8 cellular contexts compared by ENCODE assay signal in genomic region chr2:216083464-216084279, GRCh38. TPM values are rescaled to one million over a fixed set of nuclear protein-coding genes. Genes with fewer than 3 reads are reported as not detected.
DNase-seq lines count a peak whose midpoint lies in the region; ATAC-seq and TF ChIP-seq lines count a peak whose summit lies in the region.

No MANE protein-coding gene starts in this region.

- H3K4me3 Mint-ChIP-seq in Calu3 (ENCODE audit: low read depth, unreplicated experiment) (peak overlapping the region; percentile 93), naive B cell (peak overlapping the region; percentile 53 to 97 (median 91))

- no peak for ATAC-seq in naive B cell (ENCODE audit: low read depth in 2 of 2)
- ATAC-seq in GM21367 (IDR thresholded peaks at IDR 0.05; ENCODE audit: unreplicated experiment): no peak
- no peak for ATAC-seq in omental fat pad (ENCODE audit: low FRiP score)

- BruUV-seq in Calu3 (replicated peaks; lab: Mats Ljungman, UMichigan): no TSS peak

- peak; percentile 61 for DNase-seq in Calu3
- DNase-seq in LHCN-M2 (ENCODE audit: low read depth): peak; percentile 99
- DNase-seq in amniotic epithelial cell (ENCODE audit: low read depth): peak; percentile 96
- DNase-seq in naive B cell: no peak
- DNase-seq in omental fat pad (ENCODE audit: low spot score): no peak
- DNase-seq in NOMO-1 treated with DMSO at 0.1 percent for 48 hours (lab: John Stamatoyannopoulos, UW; ENCODE audit: unreplicated experiment): no peak
- no peak for DNase-seq in GDM1 (lab: John Stamatoyannopoulos, UW)

- peak overlapping the region; percentile 39 for H3K27ac Mint-ChIP-seq in Calu3 (ENCODE audit: unreplicated experiment)
- H3K27ac Mint-ChIP-seq in naive B cell: peak overlapping the region in 5 of 6 donors; percentile 27 to 97 (median 93)

- H3K36me3 Mint-ChIP-seq in Calu3 (ENCODE audit: insufficient read depth, unreplicated experiment): peaks cover 57% of the 10 kb centered on the region
- no peaks in the 10 kb centered on the region for H3K36me3 Mint-ChIP-seq in naive B cell

- intact Hi-C loops in Calu3 (cut with micrococcal nuclease; ENCODE audit: unreplicated experiment): loop anchor here (2.0 kb wide), 1 partner anchor 25 kb away; no protein-coding TSS in a partner anchor

- H3K9me3 Mint-ChIP-seq in Calu3 (ENCODE audit: low read depth, unreplicated experiment) (no peaks in the 10 kb centered on the region), naive B cell (no peaks in the 10 kb centered on the region)

- H3K27me3 Mint-ChIP-seq in Calu3 (ENCODE audit: unreplicated experiment): no peaks in the 10 kb centered on the region
- H3K27me3 Mint-ChIP-seq in naive B cell: peaks cover 0 to under 1% (median 0%) of the 10 kb centered on the region in 3 donors

- CTCF ChIA-PET in Calu3 (lab: Charles Lee): interaction anchor here (0.5 to 1.6 kb wide), 7 partner anchors 21 to 209 kb away, joined by 3 to 5 read pairs (median 4); partner anchors contain the start of gene XRCC5

- no peak for TF ChIP-seq CTCF in Calu3 (IDR thresholded peaks at IDR 0.05; ENCODE audit: unreplicated experiment)
- no peak for TF ChIP-seq CTCF in omental fat pad (IDR thresholded peaks at IDR 0.05)

- peaks cover 42% of the 10 kb centered on the region for H3K4me1 Mint-ChIP-seq in Calu3 (ENCODE audit: low read depth, unreplicated experiment)
- H3K4me1 Mint-ChIP-seq in naive B cell: peaks cover 38 to 57% (median 52%) of the 10 kb centered on the region in 3 donors

RNA-seq across cellular contexts. Expression of gene TMEM169, which starts 2.0 kb away (rescaled TPM):
- 8.0 and 9.0 TPM in 2 replicates for total RNA-seq in Calu3 (2022)
- 4.6 and 5.1 TPM in 2 replicates for total RNA-seq in LHCN-M2 (2014; rRNA removed)
- 5.3 TPM for polyA plus RNA-seq in LHCN-M2 (2012)
- polyA plus RNA-seq in naive B cell (ENCODE audit: low read depth in 6 of 6): 1 to 10 TPM in 4 of 6 donors, under 1 TPM in 1, not detected in 1; 0.38 to 2.5 (median 1.2) TPM
- 1 to 10 TPM in 1 of 4 donors, under 1 TPM in 3; 0.36 to 1.6 (median 0.70) TPM for total RNA-seq in omental fat pad

RNA-seq across cellular contexts. Expression of gene PECR, which starts 2.1 kb away (rescaled TPM):
- total RNA-seq in Calu3 (2022) (40.7 and 45.3 TPM in 2 replicates), LHCN-M2 (2014; rRNA removed) (9.2 and 12.0 TPM in 2 replicates), omental fat pad (10 to 100 TPM; 18.5 to 57.9 (median 24.2) TPM)
- 10.8 TPM for polyA plus RNA-seq in LHCN-M2 (2012)
- 10 to 100 TPM; 20.7 to 37.3 (median 24.8) TPM for polyA plus RNA-seq in naive B cell (ENCODE audit: low read depth in 6 of 6)

RNA-seq across cellular contexts. Expression of gene XRCC5, which starts 25.5 kb away (rescaled TPM):
- 266 and 313 TPM in 2 replicates for total RNA-seq in Calu3 (2022)
- total RNA-seq in LHCN-M2 (2014; rRNA removed): 374 and 398 TPM in 2 replicates
- 169 TPM for polyA plus RNA-seq in LHCN-M2 (2012)
- polyA plus RNA-seq in naive B cell (ENCODE audit: low read depth in 6 of 6): 100 to 1,000 TPM; 245 to 322 (median 271) TPM
- total RNA-seq in omental fat pad: 100 to 1,000 TPM; 112 to 153 (median 143) TPM

Comparison
In these comparisons a context has a peak if more than half of its experiments do, and no peak if none do; other contexts are left out.
1. DNase-seq: peak in Calu3 (single experiment), LHCN-M2 (single experiment) and amniotic epithelial cell (single experiment); none in naive B cell (single experiment), omental fat pad (single experiment), NOMO-1 treated with DMSO at 0.1 percent for 48 hours (single experiment) and GDM1 (single experiment).